ENCODE assay signal across 12 cellular contexts in genomic region chr17:47851764-47852112, GRCh38. TPM values are rescaled to one million over a fixed set of nuclear protein-coding genes. Genes with fewer than 3 reads are reported as not detected.
DNase-seq lines count a peak whose midpoint lies in the region; ATAC-seq and TF ChIP-seq lines count a peak whose summit lies in the region.
"Had no signal": no experiment of that assay in that cellular context is flagged by ENCODE, and none has a peak within 500 bp of the region (broad histone marks: within the 10 kb centered on the region; RNA-seq: fewer than 3 reads in every experiment).

No MANE protein-coding gene starts in this region.

- no peaks in the 10 kb centered on the region for H3K36me3 Mint-ChIP-seq in CD8-positive, alpha-beta memory T cell
- H3K36me3 Mint-ChIP-seq in endothelial cell (ENCODE audit: low read depth, unreplicated experiment) (peaks cover 12% of the 10 kb centered on the region), nephron progenitor cell (ENCODE audit: low read depth) (no peaks in the 10 kb centered on the region)

- intact Hi-C loops in testis (cut with DNase I; ENCODE audit: low total_unique reads): no loop called here

- peaks cover 60% of the 10 kb centered on the region for H3K27me3 ChIP-seq in CD8-positive, alpha-beta memory T cell (ENCODE audit: insufficient read depth, low read length, poor library complexity, severe bottlenecking)
- H3K27me3 ChIP-seq in OCI-LY3 (ENCODE audit: low read depth, low read length) (peaks cover 46% of the 10 kb centered on the region), testis (no peaks in the 10 kb centered on the region)
- H3K27me3 ChIP-seq: vagina had no signal

- no peak overlapping the region for H3K27ac Mint-ChIP-seq in CD8-positive, alpha-beta memory T cell
- peak overlapping the region; percentile 54 for H3K27ac Mint-ChIP-seq in endothelial cell (ENCODE audit: unreplicated experiment)
- H3K27ac Mint-ChIP-seq in nephron progenitor cell: no peak overlapping the region

- no peaks in the 10 kb centered on the region for H4K20me1 ChIP-seq in OCI-LY3 (ENCODE audit: insufficient read depth, low read length)

- H3K27ac ChIP-seq in CD8-positive, alpha-beta memory T cell (ENCODE audit: low read depth, low read length): peak overlapping the region; percentile 39
- H3K27ac ChIP-seq in OCI-LY3 (ENCODE audit: low read length): no peak overlapping the region
- no peak overlapping the region for H3K27ac ChIP-seq in testis
- H3K27ac ChIP-seq: vagina had no signal

- peaks cover 0 to 2% (median 0%) of the 10 kb centered on the region in 5 donors for H3K9me3 Mint-ChIP-seq in CD8-positive, alpha-beta memory T cell
- H3K9me3 Mint-ChIP-seq in endothelial cell (ENCODE audit: unreplicated experiment) (no peaks in the 10 kb centered on the region), nephron progenitor cell (no peaks in the 10 kb centered on the region)

- peak overlapping the region; percentile 94 for H3K4me2 ChIP-seq in OCI-LY3 (ENCODE audit: low read length)

- peaks cover 30% of the 10 kb centered on the region for H3K4me1 ChIP-seq in CD8-positive, alpha-beta memory T cell (ENCODE audit: insufficient read depth, low read length)
- H3K4me1 ChIP-seq in OCI-LY3 (ENCODE audit: low read length) (peaks cover 28% of the 10 kb centered on the region), testis (peaks cover 13% of the 10 kb centered on the region)

- POLR2A ChIA-PET in CD8-positive, alpha-beta memory T cell (lab: Charles Lee): no interaction called here

- TF ChIP-seq POLR2A in testis (IDR thresholded peaks at IDR 0.05): no peak

- no peak for ATAC-seq in HG03571 (IDR thresholded peaks at IDR 0.05; ENCODE audit: unreplicated experiment)
- no peak for ATAC-seq in HG03469 (IDR thresholded peaks at IDR 0.05; ENCODE audit: unreplicated experiment)

- H3K4me1 Mint-ChIP-seq in CD8-positive, alpha-beta memory T cell: peaks cover 14 to 26% (median 18%) of the 10 kb centered on the region in 3 donors
- H3K4me1 Mint-ChIP-seq in endothelial cell (ENCODE audit: unreplicated experiment): peaks cover 74% of the 10 kb centered on the region
- peaks cover 85% of the 10 kb centered on the region for H3K4me1 Mint-ChIP-seq in nephron progenitor cell

- TF ChIP-seq CTCF in OCI-LY3 (IDR thresholded peaks at IDR 0.05; ENCODE audit: low read depth, low read length) (no peak), endothelial cell (IDR thresholded peaks at IDR 0.05; ENCODE audit: unreplicated experiment) (no peak), nephron progenitor cell (IDR thresholded peaks at IDR 0.05) (no peak), testis (IDR thresholded peaks at IDR 0.05) (no peak)

- H3K4me3 Mint-ChIP-seq in CD8-positive, alpha-beta memory T cell: peak overlapping the region in 5 of 7 donors; percentile 33 to 65 (median 46)
- peak overlapping the region; percentile 74 for H3K4me3 Mint-ChIP-seq in endothelial cell (ENCODE audit: unreplicated experiment)
- H3K4me3 Mint-ChIP-seq in nephron progenitor cell: peak overlapping the region; percentile 85

- peaks cover 10% of the 10 kb centered on the region; the same call in 1 of the 2 replicates for H3K79me2 ChIP-seq in OCI-LY3 (ENCODE audit: low read length)

- CTCF ChIA-PET in CD8-positive, alpha-beta memory T cell (lab: Charles Lee): interaction anchor here (1.0 to 14.0 kb wide), 2 partner anchors 11 to 38 kb away, joined by 4 to 314 read pairs; partner anchors contain the start of genes SCRN2 and SP2

- no peak for DNase-seq in CD8-positive, alpha-beta memory T cell
- no peak for DNase-seq in endothelial cell (ENCODE audit: low spot score)
- DNase-seq in nephron progenitor cell: no peak
- no peak for DNase-seq in testis
- no peak for DNase-seq in NOMO-1 treated with DMSO at 0.1 percent for 48 hours (lab: John Stamatoyannopoulos, UW; ENCODE audit: unreplicated experiment)
- DNase-seq: MG63, SHP77 treated with DMSO at 0.1 percent for 48 hours had no signal

- no peaks in the 10 kb centered on the region for H3K36me3 ChIP-seq in CD8-positive, alpha-beta memory T cell (ENCODE audit: insufficient read depth, low read length)
- H3K36me3 ChIP-seq in OCI-LY3 (replicated peaks; ENCODE audit: low read depth, low read length): no peaks in the 10 kb centered on the region
- no peaks in the 10 kb centered on the region for H3K36me3 ChIP-seq in testis (ENCODE audit: low read depth, missing control alignments)
- H3K36me3 ChIP-seq: MG63, vagina had no signal

- H3K4me3 ChIP-seq in CD8-positive, alpha-beta memory T cell (ENCODE audit: low read length): no peak overlapping the region
- H3K4me3 ChIP-seq in OCI-LY3 (ENCODE audit: low read length) (peak overlapping the region; percentile 73), testis (no peak overlapping the region)
- H3K4me3 ChIP-seq: MG63 had no signal

- peak overlapping the region; percentile 16; the same call in 1 of the 2 replicates for H2AFZ ChIP-seq in OCI-LY3 (ENCODE audit: low read depth, low read length)

- H3K9ac ChIP-seq in OCI-LY3 (ENCODE audit: low read length): peak overlapping the region; percentile 45

- peaks cover 51 to 84% of the 10 kb centered on the region in 2 donors for H3K27me3 Mint-ChIP-seq in CD8-positive, alpha-beta memory T cell
- peaks cover 9% of the 10 kb centered on the region for H3K27me3 Mint-ChIP-seq in endothelial cell (ENCODE audit: unreplicated experiment)
- peaks cover 86% of the 10 kb centered on the region for H3K27me3 Mint-ChIP-seq in nephron progenitor cell (ENCODE audit: low read depth, poor library complexity)

- no peaks in the 10 kb centered on the region for H3K9me3 ChIP-seq in CD8-positive, alpha-beta memory T cell (ENCODE audit: low read length)
- no peaks in the 10 kb centered on the region for H3K9me3 ChIP-seq in OCI-LY3 (ENCODE audit: insufficient read depth, low read length)
- no peaks in the 10 kb centered on the region for H3K9me3 ChIP-seq in testis
- H3K9me3 ChIP-seq: MG63, vagina had no signal

- WGBS in testis, 2 donors: 36 to 43% methylated on average over 11 of the region's 11 CpGs

RNA-seq across cellular contexts. Expression of gene SP6, which starts 0.8 kb away (rescaled TPM):
- total RNA-seq in CD8-positive, alpha-beta memory T cell: under 1 TPM; 0.07 to 0.09 TPM
- 0.59 TPM for polyA plus RNA-seq in CD8-positive, alpha-beta memory T cell
- total RNA-seq in endothelial cell (ENCODE audit: unreplicated experiment): 30.7 TPM
- under 1 TPM; 0.31 to 0.43 TPM for total RNA-seq in testis
- polyA plus RNA-seq in testis (ENCODE audit: insufficient read depth, low read depth, low replicate concordance): 0.79 TPM

RNA-seq across cellular contexts. Expression of gene SCRN2, which starts 10.7 kb away (rescaled TPM):
- 10 to 100 TPM; 17.3 to 18.0 TPM for total RNA-seq in CD8-positive, alpha-beta memory T cell
- polyA plus RNA-seq in CD8-positive, alpha-beta memory T cell: 17.2 TPM
- total RNA-seq in endothelial cell (ENCODE audit: unreplicated experiment) (44.8 TPM), testis (10 to 100 TPM; 31.0 to 38.0 TPM)
- polyA plus RNA-seq in testis (ENCODE audit: insufficient read depth, low read depth, low replicate concordance): 25.6 TPM

RNA-seq across cellular contexts. Expression of gene LRRC46, which starts 20.3 kb away (rescaled TPM):
- under 1 TPM; 0.49 to 0.83 TPM for total RNA-seq in CD8-positive, alpha-beta memory T cell
- polyA plus RNA-seq in CD8-positive, alpha-beta memory T cell: 0.28 TPM
- total RNA-seq in endothelial cell (ENCODE audit: unreplicated experiment) (1.0 TPM), testis (10 to 100 TPM; 18.4 to 28.3 TPM)
- 147 TPM for polyA plus RNA-seq in testis (ENCODE audit: insufficient read depth, low read depth, low replicate concordance)
- total RNA-seq: mononuclear cell, vagina had no signal

RNA-seq across cellular contexts. Expression of gene MRPL10, which starts 20.4 kb away (rescaled TPM):
- total RNA-seq in CD8-positive, alpha-beta memory T cell: 10 to 100 TPM; 67.0 to 67.7 TPM
- polyA plus RNA-seq in CD8-positive, alpha-beta memory T cell: 59.8 TPM
- 56.3 TPM for total RNA-seq in endothelial cell (ENCODE audit: unreplicated experiment)
- total RNA-seq in testis: 10 to 100 TPM; 47.1 to 47.4 TPM
- 51.5 TPM for polyA plus RNA-seq in testis (ENCODE audit: insufficient read depth, low read depth, low replicate concordance)

RNA-seq across cellular contexts. Expression of gene OSBPL7, which starts 30.1 kb away (rescaled TPM):
- total RNA-seq in CD8-positive, alpha-beta memory T cell: 10 to 100 TPM; 16.9 to 17.5 TPM
- 11.0 TPM for polyA plus RNA-seq in CD8-positive, alpha-beta memory T cell
- total RNA-seq in endothelial cell (ENCODE audit: unreplicated experiment) (28.0 TPM), testis (1 to 10 TPM; 2.1 to 7.3 TPM)
- 2.5 TPM for polyA plus RNA-seq in testis (ENCODE audit: insufficient read depth, low read depth, low replicate concordance)

Comparison
In these comparisons a context has a peak if more than half of its experiments do, and no peak if none do; other contexts are left out.
1. RNA of gene SP6, which starts 0.8 kb away (total RNA-seq): 30.7 TPM in endothelial cell (single experiment); 0.31 to 0.43 TPM in testis and 0.07 to 0.09 TPM in CD8-positive, alpha-beta memory T cell; every median in the first group is over 10 times any median in the second.
2. Peak in every context shown above with its lines, with median percentiles within 50 percentile points of each other: H3K4me3 Mint-ChIP-seq.